In genomic region chr2:30336978-30337841, GRCh38 we compare ENCODE assay signal across 10 cellular contexts.
A peak's percentile ranks its signal among the peaks of the same experiment; 100 is the strongest.
DNase-seq lines count a peak whose midpoint lies in the region; ATAC-seq and TF ChIP-seq lines count a peak whose summit lies in the region.
"Had no signal": no experiment of that assay in that cellular context is flagged by ENCODE, and none has a peak within 500 bp of the region (broad histone marks: within the 10 kb centered on the region; RNA-seq: fewer than 3 reads in every experiment).

No MANE protein-coding gene starts in this region.

- no peaks in the 10 kb centered on the region for H3K27me3 Mint-ChIP-seq in activated naive CD8-positive, alpha-beta T cell treated with anti-CD3 and anti-CD28 coated beads, Interleukin-2, amount 10 ng/mL, durations not matched to agents 7 days and 5 days
- no peaks in the 10 kb centered on the region for H3K27me3 Mint-ChIP-seq in stimulated activated naive CD8-positive, alpha-beta T cell treated with anti-CD3 and anti-CD28 coated beads, Interleukin-15, Interleukin-2, amounts not matched to agents 100 ng/mL and 50 ng/mL, for 24 hours

- H3K4me3 Mint-ChIP-seq in activated naive CD8-positive, alpha-beta T cell treated with anti-CD3 and anti-CD28 coated beads, Interleukin-2, amount 10 ng/mL, durations not matched to agents 7 days and 5 days, result peak overlapping the region; percentile 83
- peak overlapping the region; percentile 77 for H3K4me3 Mint-ChIP-seq in stimulated activated naive CD8-positive, alpha-beta T cell treated with anti-CD3 and anti-CD28 coated beads, Interleukin-15, Interleukin-2, amounts not matched to agents 100 ng/mL and 50 ng/mL, for 24 hours

- no peaks in the 10 kb centered on the region for H3K9me2 ChIP-seq in OCI-LY1 (ENCODE audit: low read depth, low read length)

- no peak for TF ChIP-seq CTCF in OCI-LY1 (IDR thresholded peaks at IDR 0.05; ENCODE audit: low read length)
- no peak for TF ChIP-seq CTCF in A673 (conservative IDR thresholded peaks at IDR 0.05; ENCODE audit: low read depth, low read length)
- TF ChIP-seq CTCF in tibial artery (IDR thresholded peaks at IDR 0.05), result no peak

- intact Hi-C loops in A673 (cut with micrococcal nuclease; ENCODE audit: unreplicated experiment) (no loop called here), tibial artery (cut with DNase I; ENCODE audit: low total_unique reads) (loop anchor here (10.0 kb wide), 1 partner anchor 368 kb away; no protein-coding TSS in a partner anchor)

- no peaks in the 10 kb centered on the region for H3K27me3 ChIP-seq in OCI-LY1 (ENCODE audit: insufficient read depth, low read length)
- no peaks in the 10 kb centered on the region for H3K27me3 ChIP-seq in A673 (replicated peaks; ENCODE audit: insufficient read depth, low read depth, low read length, poor library complexity)
- H3K27me3 ChIP-seq in tibial artery, result no peaks in the 10 kb centered on the region

- no peaks in the 10 kb centered on the region for H3K79me2 ChIP-seq in OCI-LY1 (ENCODE audit: insufficient read depth, low read length)

- H3K9ac ChIP-seq in OCI-LY1 (ENCODE audit: low read length), result no peak overlapping the region; the same call in 1 of the 2 replicates

- no peaks in the 10 kb centered on the region for H3F3A ChIP-seq in OCI-LY1 (ENCODE audit: insufficient read depth, low read length)

- H3K27ac ChIP-seq in OCI-LY1 (ENCODE audit: low read depth, low read length, poor library complexity, severe bottlenecking) (peak overlapping the region; percentile 79), A673 (ENCODE audit: low read depth, low read length, poor library complexity, severe bottlenecking) (no peak overlapping the region), tibial artery (no peak overlapping the region)
- H3K27ac ChIP-seq: thoracic aorta had no signal

- peak overlapping the region; percentile 58 for H3K4me2 ChIP-seq in OCI-LY1 (ENCODE audit: low read length)

- H3K27ac Mint-ChIP-seq in activated naive CD8-positive, alpha-beta T cell treated with anti-CD3 and anti-CD28 coated beads, Interleukin-2, amount 10 ng/mL, durations not matched to agents 7 days and 5 days, result peak overlapping the region; percentile 97
- peak overlapping the region; percentile 98 for H3K27ac Mint-ChIP-seq in stimulated activated naive CD8-positive, alpha-beta T cell treated with anti-CD3 and anti-CD28 coated beads, Interleukin-15, Interleukin-2, amounts not matched to agents 100 ng/mL and 50 ng/mL, for 24 hours

- DNase-seq in activated naive CD8-positive, alpha-beta T cell treated with anti-CD3 and anti-CD28 coated beads, Interleukin-2, amount 10 ng/mL, durations not matched to agents 7 days and 5 days, result peak; percentile 74
- DNase-seq in A673 (ENCODE audit: low spot score), result no peak
- DNase-seq in NCI-H526 treated with DMSO at 0.1 percent for 48 hours (lab: John Stamatoyannopoulos, UW), result no peak
- no peak for DNase-seq in tibial artery

- H3K9me3 Mint-ChIP-seq in activated naive CD8-positive, alpha-beta T cell treated with anti-CD3 and anti-CD28 coated beads, Interleukin-2, amount 10 ng/mL, durations not matched to agents 7 days and 5 days, result peaks cover 3% of the 10 kb centered on the region
- peaks cover 9% of the 10 kb centered on the region for H3K9me3 Mint-ChIP-seq in stimulated activated naive CD8-positive, alpha-beta T cell treated with anti-CD3 and anti-CD28 coated beads, Interleukin-15, Interleukin-2, amounts not matched to agents 100 ng/mL and 50 ng/mL, for 24 hours

- peaks cover 14% of the 10 kb centered on the region for H3K4me1 ChIP-seq in OCI-LY1 (ENCODE audit: insufficient read depth, low read length, severe bottlenecking)
- no peaks in the 10 kb centered on the region for H3K4me1 ChIP-seq in A673 (ENCODE audit: insufficient read depth, low read length, poor library complexity, severe bottlenecking)
- peaks cover 0 to 5% (median 0%) of the 10 kb centered on the region in 4 donors for H3K4me1 ChIP-seq in tibial artery

- H2AFZ ChIP-seq in OCI-LY1 (ENCODE audit: low read length), result peak overlapping the region; percentile 80

- POLR2A ChIA-PET in activated naive CD8-positive, alpha-beta T cell treated with anti-CD3 and anti-CD28 coated beads, Interleukin-2, amount 10 ng/mL, durations not matched to agents 7 days and 5 days (lab: Charles Lee), result interaction anchor here (0.9 to 6.5 kb wide), 14 partner anchors 12 to 191 kb away, joined by 3 to 123 read pairs (median 6); partner anchors contain the start of genes LBH, LCLAT1 and YPEL5
- POLR2A ChIA-PET in A673 (lab: Charles Lee; ENCODE audit: low non-redundant PET), result no interaction called here

- CTCF ChIA-PET in A673 (lab: Charles Lee), result interaction anchor here (2.2 kb wide), 1 partner anchor 374 kb away, joined by 7 read pairs; no protein-coding TSS in a partner anchor

- no peaks in the 10 kb centered on the region for H4K20me1 ChIP-seq in OCI-LY1 (ENCODE audit: insufficient read depth, low read length)

- ATAC-seq in GM18519 (IDR thresholded peaks at IDR 0.05; ENCODE audit: low FRiP score, unreplicated experiment) (peak; percentile 89), HG02759 (IDR thresholded peaks at IDR 0.05; ENCODE audit: unreplicated experiment) (peak; percentile 88)
- peak; percentile 90 for ATAC-seq in activated naive CD8-positive, alpha-beta T cell treated with anti-CD3 and anti-CD28 coated beads, Interleukin-2, amount 10 ng/mL, durations not matched to agents 7 days and 5 days (ENCODE audit: low read depth)
- ATAC-seq: Panc1 had no signal

- H3K36me3 ChIP-seq in OCI-LY1 (ENCODE audit: insufficient read depth, low read length), result no peaks in the 10 kb centered on the region
- no peaks in the 10 kb centered on the region for H3K36me3 ChIP-seq in A673 (ENCODE audit: insufficient read depth, low read length, poor library complexity, severe bottlenecking)
- H3K36me3 ChIP-seq in tibial artery, result no peaks in the 10 kb centered on the region
- H3K36me3 ChIP-seq: thoracic aorta had no signal

- peaks cover 61% of the 10 kb centered on the region for H3K4me1 Mint-ChIP-seq in activated naive CD8-positive, alpha-beta T cell treated with anti-CD3 and anti-CD28 coated beads, Interleukin-2, amount 10 ng/mL, durations not matched to agents 7 days and 5 days
- peaks cover 91% of the 10 kb centered on the region for H3K4me1 Mint-ChIP-seq in stimulated activated naive CD8-positive, alpha-beta T cell treated with anti-CD3 and anti-CD28 coated beads, Interleukin-15, Interleukin-2, amounts not matched to agents 100 ng/mL and 50 ng/mL, for 24 hours (ENCODE audit: low read depth)

- H3K36me3 Mint-ChIP-seq in activated naive CD8-positive, alpha-beta T cell treated with anti-CD3 and anti-CD28 coated beads, Interleukin-2, amount 10 ng/mL, durations not matched to agents 7 days and 5 days, result peaks cover 9% of the 10 kb centered on the region
- H3K36me3 Mint-ChIP-seq in stimulated activated naive CD8-positive, alpha-beta T cell treated with anti-CD3 and anti-CD28 coated beads, Interleukin-15, Interleukin-2, amounts not matched to agents 100 ng/mL and 50 ng/mL, for 24 hours (ENCODE audit: low read depth), result peaks cover 12% of the 10 kb centered on the region

- H3K4me3 ChIP-seq in OCI-LY1 (ENCODE audit: low read depth, low read length, poor library complexity, severe bottlenecking) (peak overlapping the region; percentile 30), A673 (ENCODE audit: low read depth, low read length, poor library complexity, severe bottlenecking) (no peak overlapping the region), tibial artery (no peak overlapping the region)
- H3K4me3 ChIP-seq: thoracic aorta had no signal

- H3K9me3 ChIP-seq in OCI-LY1 (ENCODE audit: low read length) (no peaks in the 10 kb centered on the region), A673 (ENCODE audit: low read depth, low read length, poor library complexity, severe bottlenecking) (no peaks in the 10 kb centered on the region), tibial artery (no peaks in the 10 kb centered on the region)
- H3K9me3 ChIP-seq: thoracic aorta had no signal

- no TSS peak for BruUV-seq in A673 (replicated peaks; lab: Mats Ljungman, UMichigan)
